ENCODE assay signal across 24 cellular contexts in the genomic region with DNA sequence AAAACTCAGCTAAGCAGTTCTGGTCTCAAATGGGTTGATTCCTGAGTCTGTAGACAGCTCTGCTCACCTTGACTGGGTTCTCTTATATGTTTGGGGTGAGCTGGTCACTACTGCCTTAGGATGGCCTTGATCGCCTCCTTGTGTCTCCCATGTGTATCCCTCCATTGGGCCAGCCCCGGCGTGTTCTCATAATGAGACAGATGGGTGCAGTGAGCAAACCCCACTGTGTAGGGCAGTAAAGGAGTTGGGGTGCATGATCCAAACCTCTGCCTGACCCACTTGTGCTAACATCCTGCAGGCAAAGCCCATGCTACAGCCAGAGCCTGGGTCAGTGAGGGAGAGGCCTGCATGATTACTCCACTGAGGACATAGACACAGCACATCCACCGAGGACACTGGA.
"Had no signal": no experiment of that assay in that cellular context is flagged by ENCODE, and none has a peak within 500 bp of the region (broad histone marks: within the 10 kb centered on the region; RNA-seq: fewer than 3 reads in every experiment).

No MANE protein-coding gene starts in this region.

- H3K36me3 Mint-ChIP-seq: activated CD8-positive, alpha-beta memory T cell treated with anti-CD3 and anti-CD28 coated beads, Interleukin-2, amount 10 ng/mL, durations not matched to agents 7 days and 5 days; activated naive CD4-positive, alpha-beta T cell treated with anti-CD3 and anti-CD28 coated beads, Interleukin-2, amount 50 U/mL, for 24 hours; immature natural killer cell had no signal

- H3K4me1 Mint-ChIP-seq: activated CD4-positive, alpha-beta T cell treated with anti-CD3 and anti-CD28 coated beads, Interleukin-2, amount 10 ng/mL, durations not matched to agents 7 days and 5 days; activated CD8-positive, alpha-beta memory T cell treated with anti-CD3 and anti-CD28 coated beads, Interleukin-2, amount 10 ng/mL, durations not matched to agents 7 days and 5 days; activated naive CD4-positive, alpha-beta T cell treated with anti-CD3 and anti-CD28 coated beads, Interleukin-2, amount 50 U/mL, for 24 hours; immature natural killer cell; naive thymus-derived CD4-positive, alpha-beta T cell; neural crest cell had no signal

- H3K27me3 Mint-ChIP-seq: activated CD4-positive, alpha-beta T cell treated with anti-CD3 and anti-CD28 coated beads, Interleukin-2, amount 10 ng/mL, durations not matched to agents 7 days and 5 days; activated CD8-positive, alpha-beta memory T cell treated with anti-CD3 and anti-CD28 coated beads, Interleukin-2, amount 10 ng/mL, durations not matched to agents 7 days and 5 days; activated naive CD4-positive, alpha-beta T cell treated with anti-CD3 and anti-CD28 coated beads, Interleukin-2, amount 50 U/mL, for 24 hours; dendritic cell treated with granulocyte-macrophage colony-stimulating factor and Interleukin-4, amounts not matched to agents 40 ng/mL and 50 ng/mL, for 4 days had no signal

- H3K9me3 Mint-ChIP-seq: immature natural killer cell had no signal

- ATAC-seq: activated CD8-positive, alpha-beta memory T cell treated with anti-CD3 and anti-CD28 coated beads, Interleukin-2, amount 10 ng/mL, durations not matched to agents 7 days and 5 days; activated CD8-positive, alpha-beta T cell treated with anti-CD3 and anti-CD28 coated beads for 36 hours; body of pancreas; heart right ventricle; left lobe of liver; lower lobe of right lung; naive thymus-derived CD4-positive, alpha-beta T cell; upper lobe of right lung had no signal

- DNase-seq: activated CD4-positive, alpha-beta T cell treated with anti-CD3 and anti-CD28 coated beads, Interleukin-2, amount 10 ng/mL, durations not matched to agents 7 days and 5 days; activated CD4-positive, CD25-positive, alpha-beta regulatory T cell treated with anti-CD3 and anti-CD28 coated beads, Interleukin-2, amount 50 U/mL, for 72 hours; activated CD8-positive, alpha-beta memory T cell treated with anti-CD3 and anti-CD28 coated beads, Interleukin-2, amount 10 ng/mL, durations not matched to agents 7 days and 5 days; activated CD8-positive, alpha-beta T cell treated with anti-CD3 and anti-CD28 coated beads for 36 hours; activated gamma-delta T cell treated with Interleukin-2 at 50 U/mL for 16 hours; activated T-cell treated with anti-CD3 and anti-CD28 coated beads for 4 hours; anterior cingulate cortex; effector CD4-positive, alpha-beta T cell; erythroblast; foreskin fibroblast; heart right ventricle; immature natural killer cell; lower lobe of right lung; naive thymus-derived CD4-positive, alpha-beta T cell; stimulated activated CD4-positive, alpha-beta T cell treated with anti-CD3 and anti-CD28 coated beads, Interleukin-4, amount 100 ng/mL, for 4 hours; substantia nigra; thyroid gland; upper lobe of right lung had no signal

- H3K27ac Mint-ChIP-seq: activated CD4-positive, alpha-beta T cell treated with anti-CD3 and anti-CD28 coated beads, Interleukin-2, amount 10 ng/mL, durations not matched to agents 7 days and 5 days; activated CD8-positive, alpha-beta memory T cell treated with anti-CD3 and anti-CD28 coated beads, Interleukin-2, amount 10 ng/mL, durations not matched to agents 7 days and 5 days; activated CD8-positive, alpha-beta T cell treated with anti-CD3 and anti-CD28 coated beads for 36 hours; activated naive CD4-positive, alpha-beta T cell treated with anti-CD3 and anti-CD28 coated beads, Interleukin-2, amount 50 U/mL, for 24 hours; dendritic cell treated with granulocyte-macrophage colony-stimulating factor and Interleukin-4, amounts not matched to agents 40 ng/mL and 50 ng/mL, for 4 days; immature natural killer cell; naive thymus-derived CD4-positive, alpha-beta T cell; stimulated activated naive CD8-positive, alpha-beta T cell treated with anti-CD3 and anti-CD28 coated beads, Interleukin-15, Interleukin-2, amounts not matched to agents 100 ng/mL and 50 ng/mL, for 24 hours had no signal

- H3K4me3 Mint-ChIP-seq: activated CD4-positive, alpha-beta T cell treated with anti-CD3 and anti-CD28 coated beads, Interleukin-2, amount 10 ng/mL, durations not matched to agents 7 days and 5 days; activated CD8-positive, alpha-beta memory T cell treated with anti-CD3 and anti-CD28 coated beads, Interleukin-2, amount 10 ng/mL, durations not matched to agents 7 days and 5 days; activated CD8-positive, alpha-beta T cell treated with anti-CD3 and anti-CD28 coated beads for 36 hours; activated naive CD4-positive, alpha-beta T cell treated with anti-CD3 and anti-CD28 coated beads, Interleukin-2, amount 50 U/mL, for 24 hours; dendritic cell treated with granulocyte-macrophage colony-stimulating factor and Interleukin-4, amounts not matched to agents 40 ng/mL and 50 ng/mL, for 4 days; immature natural killer cell; naive thymus-derived CD4-positive, alpha-beta T cell; neural crest cell; stimulated activated naive CD8-positive, alpha-beta T cell treated with anti-CD3 and anti-CD28 coated beads, Interleukin-15, Interleukin-2, amounts not matched to agents 100 ng/mL and 50 ng/mL, for 24 hours had no signal
